In the genomic region with DNA sequence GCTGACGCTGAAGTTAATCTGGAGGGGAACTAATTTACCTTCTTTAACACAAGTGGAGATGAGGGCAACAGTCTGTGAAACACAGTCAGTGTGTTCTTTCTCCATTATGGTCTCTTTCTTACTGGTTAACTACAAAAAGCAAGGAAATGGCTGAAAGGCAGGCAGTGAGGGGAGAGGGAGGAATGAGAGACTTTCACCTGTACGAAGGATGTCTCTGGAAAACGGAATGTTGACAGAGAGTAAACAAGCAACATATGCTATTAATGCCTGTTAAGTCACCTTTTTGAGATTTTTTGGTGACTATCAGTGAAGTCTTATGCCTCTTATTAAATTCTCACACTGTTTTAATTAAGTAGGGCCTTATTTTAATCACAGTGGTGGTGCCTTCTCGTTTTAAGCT, we compare ENCODE assay signal across 23 cellular contexts.
DNase-seq lines count a peak whose midpoint lies in the region; ATAC-seq, FAIRE-seq and TF ChIP-seq lines count a peak whose summit lies in the region.
"Had no signal": no experiment of that assay in that cellular context is flagged by ENCODE, and none has a peak within 500 bp of the region (broad histone marks: within the 10 kb centered on the region; RNA-seq: fewer than 3 reads in every experiment).

No MANE protein-coding gene starts in this region.

- H3K79me2 ChIP-seq in DOHH2 (ENCODE audit: control insufficient read depth, low read length) (no peaks in the 10 kb centered on the region), keratinocyte (ENCODE audit: control insufficient read depth, insufficient read depth, low read length) (no peaks in the 10 kb centered on the region)

- H3F3A ChIP-seq in DOHH2 (ENCODE audit: control insufficient read depth, insufficient read depth) = 0 out of 2 replicates have a peak, but pooled peaks cover 2% of the 10 kb centered on the region

- ATAC-seq in GM18498 (IDR thresholded peaks at IDR 0.05; ENCODE audit: unreplicated experiment) = no peak
- no peak for ATAC-seq in HG03108 (IDR thresholded peaks at IDR 0.05; ENCODE audit: unreplicated experiment)

- TF ChIP-seq CTCF in DOHH2 (IDR thresholded peaks at IDR 0.05; ENCODE audit: low read depth, low read length, poor library complexity, severe bottlenecking) = no peak
- TF ChIP-seq CTCF in keratinocyte (optimal IDR thresholded peaks at IDR 0.05 in 1 of 3, IDR thresholded peaks at IDR 0.05 in 1 of 3, conservative IDR thresholded peaks at IDR 0.05 in 1 of 3; ENCODE audit: extremely low read depth in 1 of 3, insufficient read depth in 2 of 3, low read length in 3 of 3) = no peak
- TF ChIP-seq CTCF in retinal pigment epithelial cell (conservative IDR thresholded peaks at IDR 0.05; ENCODE audit: low read depth, low read length) = no peak

- no peak for DNase-seq in keratinocyte (ENCODE audit: low read depth, low spot score)
- DNase-seq in retinal pigment epithelial cell (ENCODE audit: low read depth) = peak; percentile 41
- DNase-seq in AG20443 (ENCODE audit: low spot score) = no peak
- DNase-seq: Calu3; CD8-positive, alpha-beta memory T cell; DMS153; H9; HFFc6; NCI-H1105 treated with DMSO at 0.1 percent for 48 hours; NCI-H2081; NCI-H2171; NCI-H345; NCI-H524 treated with DMSO at 0.1 percent for 48 hours; NCI-H82; RPMI8226; SHP77 had no signal

- dilution Hi-C loops in keratinocyte (cut with MboI; ENCODE audit: extremely low pct_ligation_motif_present, low sequenced_read_pairs) = no loop called here

- H4K20me1 ChIP-seq in DOHH2 (ENCODE audit: control insufficient read depth, insufficient read depth, low read depth, low read length) = no peaks in the 10 kb centered on the region
- H4K20me1 ChIP-seq in keratinocyte (ENCODE audit: control insufficient read depth, extremely low read depth, insufficient read depth, low read length) = no peaks in the 10 kb centered on the region

- H3K27ac ChIP-seq in DOHH2 (ENCODE audit: low read depth, low read length) (peak overlapping the region; percentile 6; the same call in 1 of the 2 replicates), keratinocyte (ENCODE audit: control insufficient read depth, insufficient read depth, low read length) (no peak overlapping the region)
- H3K27ac ChIP-seq: C4-2B, HL-60 had no signal

- H3K27me3 ChIP-seq in DOHH2 (ENCODE audit: control insufficient read depth, low read length) (no peaks in the 10 kb centered on the region), keratinocyte (ENCODE audit: control insufficient read depth, extremely low read depth, insufficient read depth, low read length) (no peaks in the 10 kb centered on the region)

- H3K27ac Mint-ChIP-seq in IgD-negative memory B cell = peak overlapping the region in 2 of 3 donors; percentile 4 to 93
- H3K27ac Mint-ChIP-seq: HFFc6 had no signal

- no peaks in the 10 kb centered on the region for H3K9me1 ChIP-seq in keratinocyte (ENCODE audit: control insufficient read depth, extremely low read depth, insufficient read depth, low read length)

- peak overlapping the region in 3 of 4 donors; percentile 27 to 86 (median 34) for H3K4me3 Mint-ChIP-seq in IgD-negative memory B cell
- H3K4me3 Mint-ChIP-seq: CD8-positive, alpha-beta memory T cell; H9; HFFc6 had no signal

- H3K9me3 ChIP-seq in DOHH2 (ENCODE audit: control insufficient read depth, insufficient read depth, low read length) (peaks cover 6% of the 10 kb centered on the region; the same call in 1 of the 2 replicates), keratinocyte (ENCODE audit: control insufficient read depth, low read depth, low read length) (no peaks in the 10 kb centered on the region)

- no peak overlapping the region for H2AFZ ChIP-seq in keratinocyte (ENCODE audit: control insufficient read depth, low read length)

- peak overlapping the region; percentile 39 for H3K4me3 ChIP-seq in DOHH2 (ENCODE audit: low read length)
- H3K4me3 ChIP-seq in keratinocyte (ENCODE audit: control insufficient read depth in 2 of 3, extremely low read depth in 1 of 3, insufficient read depth in 2 of 3, low read depth in 1 of 3, low read length in 3 of 3) = no peak overlapping the region
- no peak overlapping the region for H3K4me3 ChIP-seq in retinal pigment epithelial cell (ENCODE audit: low read length)

- H3K4me2 ChIP-seq in DOHH2 (ENCODE audit: low read length) (peak overlapping the region; percentile 59), keratinocyte (ENCODE audit: control insufficient read depth, extremely low read depth, insufficient read depth, low read depth, low read length) (no peak overlapping the region)

- no peaks in the 10 kb centered on the region for H3K9me2 ChIP-seq in DOHH2 (replicated peaks; ENCODE audit: control insufficient read depth, low read length)

- peaks cover 26 to 33% (median 31%) of the 10 kb centered on the region in 3 donors for H3K4me1 Mint-ChIP-seq in IgD-negative memory B cell

- no peaks in the 10 kb centered on the region for H3K36me3 ChIP-seq in DOHH2 (ENCODE audit: control insufficient read depth, low read length)
- no peaks in the 10 kb centered on the region for H3K36me3 ChIP-seq in keratinocyte (ENCODE audit: control insufficient read depth in 2 of 2, extremely low read depth in 1 of 2, insufficient read depth in 2 of 2, low read length in 2 of 2)

- H3K36me3 Mint-ChIP-seq in IgD-negative memory B cell = peaks cover 2% of the 10 kb centered on the region

- no peak overlapping the region for H3K9ac ChIP-seq in keratinocyte (ENCODE audit: control insufficient read depth, extremely low read depth, insufficient read depth, low read length)

- no peaks in the 10 kb centered on the region for H3K9me3 Mint-ChIP-seq in IgD-negative memory B cell
- H3K9me3 Mint-ChIP-seq: CD8-positive, alpha-beta memory T cell; H9; HFFc6 had no signal

- no peaks in the 10 kb centered on the region for H3K27me3 Mint-ChIP-seq in IgD-negative memory B cell
- H3K27me3 Mint-ChIP-seq: CD8-positive, alpha-beta memory T cell had no signal

- FAIRE-seq in keratinocyte (lab: Jason Lieb, UNC) = peak; percentile 52
- FAIRE-seq: G401.6 had no signal

- peaks cover 58% of the 10 kb centered on the region for H3K4me1 ChIP-seq in DOHH2 (ENCODE audit: control insufficient read depth, low read length)
- peaks cover 26% of the 10 kb centered on the region for H3K4me1 ChIP-seq in keratinocyte (ENCODE audit: control insufficient read depth, extremely low read depth, insufficient read depth, low read length)
